Comparison of ENCODE assay signal across 2 cellular contexts in the genomic region with DNA sequence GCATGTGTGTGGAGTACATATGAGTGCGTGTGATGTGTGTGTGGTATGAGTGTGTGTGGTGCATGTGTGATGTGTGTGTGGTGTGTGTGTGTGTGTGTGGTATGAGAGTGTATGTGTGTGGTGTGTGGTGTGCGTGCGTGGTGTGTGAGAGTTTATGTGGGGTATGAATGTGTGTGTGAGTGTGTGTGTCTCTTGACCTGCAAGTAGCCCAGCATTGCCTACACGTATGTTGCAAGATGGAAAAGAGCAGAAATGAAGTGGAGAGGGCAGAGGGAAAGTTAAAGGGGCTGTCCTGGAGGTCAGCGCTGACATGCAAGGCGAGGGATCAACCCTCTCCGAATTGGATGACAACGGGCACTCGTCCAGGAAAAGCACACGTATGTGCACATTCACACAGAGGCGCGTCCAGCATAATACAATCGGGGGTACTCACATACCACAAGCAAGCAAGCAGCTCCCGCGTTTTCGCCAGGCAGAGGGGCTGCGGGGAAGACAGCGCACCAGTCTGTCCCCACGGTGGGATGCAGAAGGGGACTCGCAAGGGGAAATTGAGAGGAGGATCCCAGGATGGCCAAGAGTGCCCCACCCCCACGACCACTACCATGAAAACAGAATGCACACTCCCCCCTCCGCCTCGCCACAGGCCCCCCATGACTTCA.
TF ChIP-seq lines count a peak whose summit lies in the region.

No MANE protein-coding gene starts in this region.

TF ChIP-seq in HepG2, 621 proteins besides CTCF, POLR2A, EP300 and RAD21 (continues in another document):
- TF ChIP-seq ZNF816 (CRISPR knock-in tag; IDR thresholded peaks at IDR 0.05; ENCODE audit: borderline replicate concordance): no peak
- no peak for TF ChIP-seq ZFP36L1 (CRISPR knock-in tag; IDR thresholded peaks at IDR 0.05)
- TF ChIP-seq, protein P1, sequence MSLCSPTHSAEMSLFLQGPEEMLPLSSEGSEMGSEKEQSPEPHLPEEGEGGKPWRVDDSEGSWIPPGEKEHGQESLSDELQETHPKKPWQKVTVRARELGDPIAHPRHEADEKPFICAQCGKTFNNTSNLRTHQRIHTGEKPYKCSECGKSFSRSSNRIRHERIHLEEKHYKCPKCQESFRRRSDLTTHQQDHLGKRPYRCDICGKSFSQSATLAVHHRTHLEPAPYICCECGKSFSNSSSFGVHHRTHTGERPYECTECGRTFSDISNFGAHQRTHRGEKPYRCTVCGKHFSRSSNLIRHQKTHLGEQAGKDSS (CRISPR knock-in tag; IDR thresholded peaks at IDR 0.05; ENCODE audit: borderline replicate concordance, low read depth): 0 out of 2 replicates have a peak, but pooled peaks have one; percentile 24
- TF ChIP-seq, protein P2, sequence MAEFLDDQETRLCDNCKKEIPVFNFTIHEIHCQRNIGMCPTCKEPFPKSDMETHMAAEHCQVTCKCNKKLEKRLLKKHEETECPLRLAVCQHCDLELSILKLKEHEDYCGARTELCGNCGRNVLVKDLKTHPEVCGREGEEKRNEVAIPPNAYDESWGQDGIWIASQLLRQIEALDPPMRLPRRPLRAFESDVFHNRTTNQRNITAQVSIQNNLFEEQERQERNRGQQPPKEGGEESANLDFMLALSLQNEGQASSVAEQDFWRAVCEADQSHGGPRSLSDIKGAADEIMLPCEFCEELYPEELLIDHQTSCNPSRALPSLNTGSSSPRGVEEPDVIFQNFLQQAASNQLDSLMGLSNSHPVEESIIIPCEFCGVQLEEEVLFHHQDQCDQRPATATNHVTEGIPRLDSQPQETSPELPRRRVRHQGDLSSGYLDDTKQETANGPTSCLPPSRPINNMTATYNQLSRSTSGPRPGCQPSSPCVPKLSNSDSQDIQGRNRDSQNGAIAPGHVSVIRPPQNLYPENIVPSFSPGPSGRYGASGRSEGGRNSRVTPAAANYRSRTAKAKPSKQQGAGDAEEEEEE (CRISPR knock-in tag; IDR thresholded peaks at IDR 0.05; ENCODE audit: borderline replicate concordance): no peak
- TF ChIP-seq ZNF350 (CRISPR knock-in tag; IDR thresholded peaks at IDR 0.05; ENCODE audit: borderline replicate concordance, low read depth): 0 out of 2 replicates have a peak, but pooled peaks have one; percentile 26
- TF ChIP-seq ZSCAN20 (CRISPR knock-in tag; IDR thresholded peaks at IDR 0.05; ENCODE audit: borderline replicate concordance): no peak
- TF ChIP-seq SAFB2 (CRISPR knock-in tag; IDR thresholded peaks at IDR 0.05; ENCODE audit: borderline replicate concordance, low read depth): peak; percentile 10; the same call in 1 of the 2 replicates
- TF ChIP-seq FOXC1 (CRISPR knock-in tag; IDR thresholded peaks at IDR 0.05; ENCODE audit: borderline replicate concordance): no peak
- no peak for TF ChIP-seq ZNF430 (CRISPR knock-in tag; IDR thresholded peaks at IDR 0.05)
- TF ChIP-seq NONO (IDR thresholded peaks at IDR 0.05): 0 out of 2 replicates have a peak, but pooled peaks have one; percentile 87
- TF ChIP-seq NONO (CRISPR knock-in tag; conservative IDR thresholded peaks at IDR 0.05): no peak
- TF ChIP-seq, protein P3, sequence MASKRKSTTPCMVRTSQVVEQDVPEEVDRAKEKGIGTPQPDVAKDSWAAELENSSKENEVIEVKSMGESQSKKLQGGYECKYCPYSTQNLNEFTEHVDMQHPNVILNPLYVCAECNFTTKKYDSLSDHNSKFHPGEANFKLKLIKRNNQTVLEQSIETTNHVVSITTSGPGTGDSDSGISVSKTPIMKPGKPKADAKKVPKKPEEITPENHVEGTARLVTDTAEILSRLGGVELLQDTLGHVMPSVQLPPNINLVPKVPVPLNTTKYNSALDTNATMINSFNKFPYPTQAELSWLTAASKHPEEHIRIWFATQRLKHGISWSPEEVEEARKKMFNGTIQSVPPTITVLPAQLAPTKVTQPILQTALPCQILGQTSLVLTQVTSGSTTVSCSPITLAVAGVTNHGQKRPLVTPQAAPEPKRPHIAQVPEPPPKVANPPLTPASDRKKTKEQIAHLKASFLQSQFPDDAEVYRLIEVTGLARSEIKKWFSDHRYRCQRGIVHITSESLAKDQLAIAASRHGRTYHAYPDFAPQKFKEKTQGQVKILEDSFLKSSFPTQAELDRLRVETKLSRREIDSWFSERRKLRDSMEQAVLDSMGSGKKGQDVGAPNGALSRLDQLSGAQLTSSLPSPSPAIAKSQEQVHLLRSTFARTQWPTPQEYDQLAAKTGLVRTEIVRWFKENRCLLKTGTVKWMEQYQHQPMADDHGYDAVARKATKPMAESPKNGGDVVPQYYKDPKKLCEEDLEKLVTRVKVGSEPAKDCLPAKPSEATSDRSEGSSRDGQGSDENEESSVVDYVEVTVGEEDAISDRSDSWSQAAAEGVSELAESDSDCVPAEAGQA (IDR thresholded peaks at IDR 0.05; ENCODE audit: low read depth): no peak
- TF ChIP-seq, protein P3 (CRISPR knock-in tag; IDR thresholded peaks at IDR 0.05; ENCODE audit: borderline replicate concordance): no peak
- 0 out of 2 replicates have a peak, but pooled peaks have one; percentile 51 for TF ChIP-seq ZNF556 (CRISPR knock-in tag; IDR thresholded peaks at IDR 0.05; ENCODE audit: borderline replicate concordance)
- TF ChIP-seq, protein P4, sequence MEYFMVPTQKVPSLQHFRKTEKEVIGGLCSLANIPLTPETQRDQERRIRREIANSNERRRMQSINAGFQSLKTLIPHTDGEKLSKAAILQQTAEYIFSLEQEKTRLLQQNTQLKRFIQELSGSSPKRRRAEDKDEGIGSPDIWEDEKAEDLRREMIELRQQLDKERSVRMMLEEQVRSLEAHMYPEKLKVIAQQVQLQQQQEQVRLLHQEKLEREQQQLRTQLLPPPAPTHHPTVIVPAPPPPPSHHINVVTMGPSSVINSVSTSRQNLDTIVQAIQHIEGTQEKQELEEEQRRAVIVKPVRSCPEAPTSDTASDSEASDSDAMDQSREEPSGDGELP (IDR thresholded peaks at IDR 0.05; ENCODE audit: borderline replicate concordance, low read depth): no peak
- TF ChIP-seq ZNF260 (CRISPR knock-in tag; IDR thresholded peaks at IDR 0.05; ENCODE audit: borderline replicate concordance, low read depth): no peak
- no peak for TF ChIP-seq IRF2 (CRISPR knock-in tag; IDR thresholded peaks at IDR 0.05)
- TF ChIP-seq ZNF354B (CRISPR knock-in tag; IDR thresholded peaks at IDR 0.05): no peak
- TF ChIP-seq AHR (CRISPR knock-in tag; IDR thresholded peaks at IDR 0.05): no peak

TF ChIP-seq in K562, 482 proteins besides CTCF, POLR2A, EP300 and RAD21:
- TF ChIP-seq, protein P5, sequence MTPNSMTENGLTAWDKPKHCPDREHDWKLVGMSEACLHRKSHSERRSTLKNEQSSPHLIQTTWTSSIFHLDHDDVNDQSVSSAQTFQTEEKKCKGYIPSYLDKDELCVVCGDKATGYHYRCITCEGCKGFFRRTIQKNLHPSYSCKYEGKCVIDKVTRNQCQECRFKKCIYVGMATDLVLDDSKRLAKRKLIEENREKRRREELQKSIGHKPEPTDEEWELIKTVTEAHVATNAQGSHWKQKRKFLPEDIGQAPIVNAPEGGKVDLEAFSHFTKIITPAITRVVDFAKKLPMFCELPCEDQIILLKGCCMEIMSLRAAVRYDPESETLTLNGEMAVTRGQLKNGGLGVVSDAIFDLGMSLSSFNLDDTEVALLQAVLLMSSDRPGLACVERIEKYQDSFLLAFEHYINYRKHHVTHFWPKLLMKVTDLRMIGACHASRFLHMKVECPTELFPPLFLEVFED (CRISPR knock-in tag; conservative IDR thresholded peaks at IDR 0.05): peak; percentile 60; the same call in 1 of the 2 replicates
- TF ChIP-seq, protein P6, sequence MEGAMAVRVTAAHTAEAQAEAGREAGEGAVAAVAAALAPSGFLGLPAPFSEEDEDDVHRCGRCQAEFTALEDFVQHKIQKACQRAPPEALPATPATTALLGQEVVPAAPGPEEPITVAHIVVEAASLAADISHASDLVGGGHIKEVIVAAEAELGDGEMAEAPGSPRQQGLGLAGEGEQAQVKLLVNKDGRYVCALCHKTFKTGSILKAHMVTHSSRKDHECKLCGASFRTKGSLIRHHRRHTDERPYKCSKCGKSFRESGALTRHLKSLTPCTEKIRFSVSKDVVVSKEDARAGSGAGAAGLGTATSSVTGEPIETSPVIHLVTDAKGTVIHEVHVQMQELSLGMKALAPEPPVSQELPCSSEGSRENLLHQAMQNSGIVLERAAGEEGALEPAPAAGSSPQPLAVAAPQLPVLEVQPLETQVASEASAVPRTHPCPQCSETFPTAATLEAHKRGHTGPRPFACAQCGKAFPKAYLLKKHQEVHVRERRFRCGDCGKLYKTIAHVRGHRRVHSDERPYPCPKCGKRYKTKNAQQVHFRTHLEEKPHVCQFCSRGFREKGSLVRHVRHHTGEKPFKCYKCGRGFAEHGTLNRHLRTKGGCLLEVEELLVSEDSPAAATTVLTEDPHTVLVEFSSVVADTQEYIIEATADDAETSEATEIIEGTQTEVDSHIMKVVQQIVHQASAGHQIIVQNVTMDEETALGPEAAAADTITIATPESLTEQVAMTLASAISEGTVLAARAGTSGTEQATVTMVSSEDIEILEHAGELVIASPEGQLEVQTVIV (CRISPR knock-in tag; IDR thresholded peaks at IDR 0.05; ENCODE audit: borderline replicate concordance): no peak
- peak; percentile 51; the same call in 1 of the 2 replicates for TF ChIP-seq OTX1 (CRISPR knock-in tag; IDR thresholded peaks at IDR 0.05)
